Comparison of ENCODE assay signal across 8 cellular contexts in the genomic region with DNA sequence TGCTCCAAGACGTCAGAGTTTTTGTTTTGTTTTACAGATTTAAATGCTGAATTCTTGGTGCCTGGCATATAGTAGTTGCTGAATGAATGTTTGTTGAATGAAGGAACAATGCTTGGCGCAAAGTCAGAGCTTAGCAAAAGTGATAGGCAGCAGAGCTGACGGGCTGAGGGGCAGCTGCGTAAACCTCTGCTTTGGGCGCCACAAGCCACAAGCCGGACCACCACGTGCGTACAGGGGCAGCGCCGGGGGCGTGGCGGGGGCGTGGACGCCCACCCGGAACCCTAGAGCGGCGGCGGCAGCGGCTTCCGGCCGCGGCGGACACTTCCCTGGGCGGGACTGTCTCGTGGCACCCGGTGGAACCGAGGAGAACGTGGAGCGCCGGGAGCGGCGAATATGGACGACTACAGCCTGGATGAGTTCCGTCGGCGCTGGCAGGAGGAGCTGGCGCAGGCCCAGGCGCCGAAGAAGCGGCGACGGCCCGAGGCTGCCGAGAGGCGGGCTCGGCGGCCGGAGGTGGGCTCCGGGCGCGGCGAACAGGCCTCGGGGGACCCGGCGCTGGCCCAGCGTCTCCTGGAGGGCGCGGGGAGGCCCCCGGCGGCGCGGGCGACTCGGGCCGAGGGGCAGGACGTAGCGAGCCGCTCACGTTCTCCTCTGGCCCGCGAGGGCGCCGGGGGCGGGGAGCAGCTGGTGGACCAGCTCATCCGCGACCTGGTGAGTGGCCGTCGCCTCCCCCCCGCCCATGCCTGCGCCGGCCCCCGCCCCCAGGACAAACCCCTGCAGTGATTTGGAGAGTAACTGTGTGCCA. TPM values are rescaled to one million over a fixed set of nuclear protein-coding genes. Genes with fewer than 3 reads are reported as not detected.
DNase-seq lines count a peak whose midpoint lies in the region; ATAC-seq lines count a peak whose summit lies in the region.

A gene with protein sequence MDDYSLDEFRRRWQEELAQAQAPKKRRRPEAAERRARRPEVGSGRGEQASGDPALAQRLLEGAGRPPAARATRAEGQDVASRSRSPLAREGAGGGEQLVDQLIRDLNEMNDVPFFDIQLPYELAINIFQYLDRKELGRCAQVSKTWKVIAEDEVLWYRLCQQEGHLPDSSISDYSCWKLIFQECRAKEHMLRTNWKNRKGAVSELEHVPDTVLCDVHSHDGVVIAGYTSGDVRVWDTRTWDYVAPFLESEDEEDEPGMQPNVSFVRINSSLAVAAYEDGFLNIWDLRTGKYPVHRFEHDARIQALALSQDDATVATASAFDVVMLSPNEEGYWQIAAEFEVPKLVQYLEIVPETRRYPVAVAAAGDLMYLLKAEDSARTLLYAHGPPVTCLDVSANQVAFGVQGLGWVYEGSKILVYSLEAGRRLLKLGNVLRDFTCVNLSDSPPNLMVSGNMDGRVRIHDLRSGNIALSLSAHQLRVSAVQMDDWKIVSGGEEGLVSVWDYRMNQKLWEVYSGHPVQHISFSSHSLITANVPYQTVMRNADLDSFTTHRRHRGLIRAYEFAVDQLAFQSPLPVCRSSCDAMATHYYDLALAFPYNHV (plus strand): TSS at position 306 of the 805 bp plus-strand sequence. CDS start 88 bp downstream, at position 394.

- peak within 1 kb of the TSS; percentile 67 for H3K27ac Mint-ChIP-seq in activated CD4-positive, alpha-beta memory T cell treated with anti-CD3 and anti-CD28 coated beads, Interleukin-2, amount 10 ng/mL, durations not matched to agents 7 days and 5 days
- peak within 1 kb of the TSS; percentile 90 to 95 for H3K27ac Mint-ChIP-seq in effector memory CD8-positive, alpha-beta T cell
- H3K27ac Mint-ChIP-seq in memory B cell, result peak within 1 kb of the TSS; percentile 90

- DNase-seq in Ammon's horn (ENCODE audit: low spot score), result peak; percentile 46
- peak; percentile 26 for DNase-seq in NCI-H526 treated with DMSO at 0.1 percent for 48 hours (lab: John Stamatoyannopoulos, UW)
- DNase-seq in activated CD4-positive, alpha-beta memory T cell treated with anti-CD3 and anti-CD28 coated beads, Interleukin-2, amount 10 ng/mL, durations not matched to agents 7 days and 5 days, result peak; percentile 65
- DNase-seq in effector memory CD8-positive, alpha-beta T cell, result peak; percentile 51 to 55 (median 55)
- peak; percentile 35 to 60 for DNase-seq in memory B cell (ENCODE audit: low spot score in 2 of 2)
- peak; percentile 58 for DNase-seq in stimulated activated CD8-positive, alpha-beta memory T cell treated with anti-CD3 and anti-CD28 coated beads, Interleukin-12 subunit alpha, Interleukin-12 subunit beta, amount 100 ng/mL, for 4 hours (ENCODE audit: low read depth)

- H3K27me3 Mint-ChIP-seq in activated CD4-positive, alpha-beta memory T cell treated with anti-CD3 and anti-CD28 coated beads, Interleukin-2, amount 10 ng/mL, durations not matched to agents 7 days and 5 days, result peaks cover 21% of the 10 kb centered on the region
- no peaks in the 10 kb centered on the region for H3K27me3 Mint-ChIP-seq in effector memory CD8-positive, alpha-beta T cell
- H3K27me3 Mint-ChIP-seq in memory B cell, result no peaks in the 10 kb centered on the region

- peak within 1 kb of the TSS; percentile 89 for H3K4me3 Mint-ChIP-seq in activated CD4-positive, alpha-beta memory T cell treated with anti-CD3 and anti-CD28 coated beads, Interleukin-2, amount 10 ng/mL, durations not matched to agents 7 days and 5 days
- H3K4me3 Mint-ChIP-seq in effector memory CD8-positive, alpha-beta T cell, result peak within 1 kb of the TSS; percentile 87 to 92
- peak within 1 kb of the TSS; percentile 97 for H3K4me3 Mint-ChIP-seq in memory B cell

- H3K36me3 Mint-ChIP-seq in activated CD4-positive, alpha-beta memory T cell treated with anti-CD3 and anti-CD28 coated beads, Interleukin-2, amount 10 ng/mL, durations not matched to agents 7 days and 5 days (ENCODE audit: low read depth), result peaks cover 15% of the 10 kb centered on the region
- H3K36me3 Mint-ChIP-seq in effector memory CD8-positive, alpha-beta T cell (ENCODE audit: insufficient read depth), result peaks cover 5% of the 10 kb centered on the region
- H3K36me3 Mint-ChIP-seq in memory B cell, result peaks cover 2% of the 10 kb centered on the region

- H3K4me1 Mint-ChIP-seq in activated CD4-positive, alpha-beta memory T cell treated with anti-CD3 and anti-CD28 coated beads, Interleukin-2, amount 10 ng/mL, durations not matched to agents 7 days and 5 days, result peaks cover 27% of the 10 kb centered on the region
- H3K4me1 Mint-ChIP-seq in effector memory CD8-positive, alpha-beta T cell (ENCODE audit: low read depth in 2 of 2), result peaks cover 22 to 36% of the 10 kb centered on the region in 2 donors
- H3K4me1 Mint-ChIP-seq in memory B cell, result peaks cover 14% of the 10 kb centered on the region

- CTCF ChIA-PET in activated CD4-positive, alpha-beta memory T cell treated with anti-CD3 and anti-CD28 coated beads, Interleukin-2, amount 10 ng/mL, durations not matched to agents 7 days and 5 days (lab: Charles Lee), result no interaction called here

- H3K9me3 Mint-ChIP-seq in activated CD4-positive, alpha-beta memory T cell treated with anti-CD3 and anti-CD28 coated beads, Interleukin-2, amount 10 ng/mL, durations not matched to agents 7 days and 5 days, result no peaks in the 10 kb centered on the region
- H3K9me3 Mint-ChIP-seq in effector memory CD8-positive, alpha-beta T cell, result no peaks in the 10 kb centered on the region
- H3K9me3 Mint-ChIP-seq in memory B cell, result no peaks in the 10 kb centered on the region

- POLR2A ChIA-PET in activated CD4-positive, alpha-beta memory T cell treated with anti-CD3 and anti-CD28 coated beads, Interleukin-2, amount 10 ng/mL, durations not matched to agents 7 days and 5 days (lab: Charles Lee), result interaction anchor here (1.0 to 2.1 kb wide), 3 partner anchors 11 to 14 kb away, joined by 3 to 9 read pairs (median 5); no protein-coding TSS in a partner anchor

- ATAC-seq in GM19025 (IDR thresholded peaks at IDR 0.05; ENCODE audit: low read depth, unreplicated experiment) (peak; percentile 91), HG03175 (IDR thresholded peaks at IDR 0.05; ENCODE audit: unreplicated experiment) (peak; percentile 87), memory B cell (ENCODE audit: low read depth) (peak; percentile 89)
- peak; percentile 93 for ATAC-seq in effector memory CD8-positive, alpha-beta T cell (replicated peaks)

RNA-seq across cellular contexts. Expression of the gene that starts here (rescaled TPM):
- 1 to 10 TPM; 7.2 TPM for total RNA-seq in activated CD4-positive, alpha-beta memory T cell treated with anti-CD3 and anti-CD28 coated beads, Interleukin-2, amount 10 ng/mL, durations not matched to agents 7 days and 5 days

Comparison
In these comparisons a context has a peak if more than half of its experiments do, and no peak if none do; other contexts are left out.
1. Peak in every context shown above with its lines: DNase-seq and ATAC-seq.